In genomic region chr10:59907537-59907917, GRCh38 we compare ENCODE assay signal across 8 cellular contexts. TPM values are rescaled to one million over a fixed set of nuclear protein-coding genes. Genes with fewer than 3 reads are reported as not detected.
DNase-seq lines count a peak whose midpoint lies in the region; ATAC-seq, FAIRE-seq and TF ChIP-seq lines count a peak whose summit lies in the region.

No MANE protein-coding gene starts in this region.

- in situ Hi-C loops in K562 (cut with MboI) = no loop called here

- ATAC-seq in heart left ventricle (no peak), Right ventricle myocardium inferior (no peak), K562 (no peak), upper lobe of right lung (no peak), GM21515 (IDR thresholded peaks at IDR 0.05; ENCODE audit: unreplicated experiment) (no peak), GM18870 (IDR thresholded peaks at IDR 0.05; ENCODE audit: unreplicated experiment) (no peak)

- H3K9me3 ChIP-seq in heart left ventricle = no peaks in the 10 kb centered on the region
- H3K9me3 ChIP-seq in K562 (replicated peaks; ENCODE audit: control insufficient read depth, insufficient read depth, low read depth, low read length) = no peaks in the 10 kb centered on the region
- no peaks in the 10 kb centered on the region for H3K9me3 ChIP-seq in upper lobe of right lung

- peak overlapping the region; percentile 88 for H2AFZ ChIP-seq in K562 (ENCODE audit: low read depth, low read length)

- CTCF ChIA-PET in K562 (lab: Yijun Ruan, JAX; ENCODE audit: low intra/inter-chr PET ratio) = interaction anchor here (0.7 to 2.2 kb wide), 5 partner anchors 43 to 282 kb away, joined by 3 to 8 read pairs (median 5); no protein-coding TSS in a partner anchor

- H3K36me3 ChIP-seq in heart left ventricle = no peaks in the 10 kb centered on the region
- peaks cover 17% of the 10 kb centered on the region; the same call in 1 of the 3 replicates for H3K36me3 ChIP-seq in K562 (ENCODE audit: control insufficient read depth, insufficient read depth, low read length)
- H3K36me3 ChIP-seq in upper lobe of right lung = no peaks in the 10 kb centered on the region

- POLR2A ChIA-PET in K562 (lab: Yijun Ruan, JAX) = interaction anchor here (0.5 to 2.9 kb wide), 7 partner anchors 12 to 406 kb away, joined by 3 to 12 read pairs (median 3); no protein-coding TSS in a partner anchor

- TF ChIP-seq POLR2A in heart left ventricle (IDR thresholded peaks at IDR 0.05) = no peak
- TF ChIP-seq POLR2A in K562 (conservative IDR thresholded peaks at IDR 0.05) = no peak

- H3K27me3 ChIP-seq in heart left ventricle = no peaks in the 10 kb centered on the region
- H3K27me3 ChIP-seq in K562 (ENCODE audit: control insufficient read depth in 2 of 2, insufficient read depth in 2 of 2, low read length in 2 of 2) = no peaks in the 10 kb centered on the region
- no peaks in the 10 kb centered on the region for H3K27me3 ChIP-seq in upper lobe of right lung

- no TSS peak for BruUV-seq in K562 (replicated peaks; lab: Mats Ljungman, UMichigan)

- H3K4me3 ChIP-seq in heart left ventricle (peak overlapping the region in 9 of 12 donors; percentile 76 to 98 (median 93)), K562 (peak overlapping the region; percentile 86; the same call in 1 of the 2 replicates), upper lobe of right lung (peak overlapping the region; percentile 75)

- TF ChIP-seq CTCF in heart left ventricle (IDR thresholded peaks at IDR 0.05) (no peak), K562 (IDR thresholded peaks at IDR 0.05 in 2 of 3, conservative IDR thresholded peaks at IDR 0.05 in 1 of 3; ENCODE audit: insufficient read depth in 2 of 3, low read depth in 1 of 3, low read length in 3 of 3) (no peak), upper lobe of right lung (IDR thresholded peaks at IDR 0.05) (no peak)

- H3K79me2 ChIP-seq in K562 (ENCODE audit: control insufficient read depth, insufficient read depth, low read length) = peaks cover 44% of the 10 kb centered on the region

- DNase-seq in heart left ventricle (no peak), Right ventricle myocardium inferior (ENCODE audit: missing footprints) (no peak), K562 (ENCODE audit: extremely low read depth in 1 of 4, low spot score in 3 of 4) (peak in 1 of 4 experiments; percentile 19), medulla oblongata (ENCODE audit: extremely low spot score) (peak; percentile 36), upper lobe of right lung (no peak)
- no peak for DNase-seq in activated CD4-positive, CD25-positive, alpha-beta regulatory T cell (lab: John Stamatoyannopoulos, UW)

- H3K4me2 ChIP-seq in K562 (ENCODE audit: insufficient read depth, low read length) = peak overlapping the region; percentile 89

- H3K27ac ChIP-seq in heart left ventricle (peak overlapping the region in 11 of 12 donors; percentile 83 to 96 (median 91)), K562 (ENCODE audit: extremely low read depth, low read depth, low read length) (peak overlapping the region; percentile 80), upper lobe of right lung (peak overlapping the region; percentile 93)

- no peaks in the 10 kb centered on the region for H3K9me1 ChIP-seq in K562 (ENCODE audit: control insufficient read depth, insufficient read depth, low read length)

- TF ChIP-seq RAD21 in K562 (CRISPR knock-in tag; conservative IDR thresholded peaks at IDR 0.05 in 1 of 2, IDR thresholded peaks at IDR 0.05 in 1 of 2) = no peak

- H3K4me1 ChIP-seq in heart left ventricle (peaks cover 0 to 52% (median 29%) of the 10 kb centered on the region in 12 donors), K562 (replicated peaks in 1 of 2; ENCODE audit: control insufficient read depth in 2 of 2, insufficient read depth in 2 of 2, low read length in 2 of 2) (peaks cover 19 to 34% of the 10 kb centered on the region in 2 experiments), upper lobe of right lung (peaks cover 36% of the 10 kb centered on the region)

- no peak for FAIRE-seq in K562 (lab: Jason Lieb, UNC)

- intact Hi-C loops in heart left ventricle (cut with DNase I) (loop anchor here in 9 of 10 donors (2.0 to 10.0 kb wide), 7 partner anchors 40 to 283 kb away; no protein-coding TSS in a partner anchor), Right ventricle myocardium inferior (cut with DNase I) (loop anchor here (2.0 to 5.0 kb wide), 3 partner anchors 43 to 280 kb away; no protein-coding TSS in a partner anchor), K562 (cut with micrococcal nuclease) (loop anchor here (2.0 to 5.0 kb wide), 3 partner anchors 77 to 281 kb away; no protein-coding TSS in a partner anchor), upper lobe of right lung (cut with DNase I) (no loop called here)

- TF ChIP-seq EP300 in K562 (IDR thresholded peaks at IDR 0.05; ENCODE audit: low read length) = no peak

- 55 to 71% (median 64%) methylated on average over 2 of the region's 2 CpGs for WGBS in heart left ventricle, 4 donors
- 12% methylated on average over 2 of the region's 2 CpGs for WGBS in K562 (ENCODE audit: insufficient coverage, low coverage, missing lambda C conversion rate)

- H3K9ac ChIP-seq in K562 (ENCODE audit: insufficient read depth in 1 of 2, low read depth in 2 of 2, low read length in 2 of 2) = peak overlapping the region in 1 of 2 experiments; percentile 79; a peak in 2 of 4 replicates

- 0 out of 2 replicates have a peak, but pooled peaks cover 8% of the 10 kb centered on the region for H4K20me1 ChIP-seq in K562 (replicated peaks; ENCODE audit: control insufficient read depth, insufficient read depth, low read length)

TF ChIP-seq in K562, 482 proteins besides CTCF, POLR2A, EP300 and RAD21 (continues in another document):
- TF ChIP-seq CC2D1A (IDR thresholded peaks at IDR 0.05) (no peak), ARID3A (IDR thresholded peaks at IDR 0.05; ENCODE audit: borderline replicate concordance, low read depth, low read length) (no peak), ZBTB26 (CRISPR knock-in tag; IDR thresholded peaks at IDR 0.05) (no peak), ZNF655 (CRISPR knock-in tag; IDR thresholded peaks at IDR 0.05) (no peak), SNRNP70 (optimal IDR thresholded peaks at IDR 0.05; ENCODE audit: low read depth, low read length) (no peak)

RNA-seq across cellular contexts. Expression of gene CCDC6, which starts 1.2 kb away (rescaled TPM):
- total RNA-seq in heart left ventricle = 10 to 100 TPM; 13.8 to 47.1 (median 20.2) TPM
- 10 to 100 TPM in 1 of 2 donors, 1 to 10 TPM in 1; 3.7 to 17.3 TPM for polyA plus RNA-seq in heart left ventricle
- 16.2 TPM for total RNA-seq in Right ventricle myocardium inferior
- 10.1 and 39.9 TPM in 2 replicates for total RNA-seq in K562 (2011; cell fraction: chromatin; rRNA removed; ENCODE audit: low replicate concordance)
- 6.3 and 11.8 TPM in 2 replicates for total RNA-seq in K562 (2011; cell fraction: nucleolus; rRNA removed)
- total RNA-seq in K562 (2011; cell fraction: nucleoplasm; rRNA removed) = 20.5 and 31.5 TPM in 2 replicates
- 13.4 and 15.9 TPM in 2 replicates for total RNA-seq in K562 (2014; rRNA removed)
- total RNA-seq in K562 (2014; rRNA removed; fragmentation: Illumina TruSeq; extraction: Trizol) = 22.6 and 24.1 TPM in 2 replicates
- 20.6 and 20.9 TPM in 2 replicates for total RNA-seq in K562 (2015; rRNA removed; fragmentation: Illumina TruSeq; extraction: Trizol)
- total RNA-seq in K562 (2021) = 41.0 and 42.4 TPM in 2 replicates
- 21.9 and 23.4 TPM in 2 replicates for polyA plus RNA-seq in K562 (2011; rRNA removed)
- 17.6 and 19.3 TPM in 2 replicates for polyA plus RNA-seq in K562 (2011; cell fraction: cytosol; rRNA removed)
- polyA plus RNA-seq in K562 (2011; cell fraction: nucleus; rRNA removed) = 11.8 and 16.6 TPM in 2 replicates
- polyA plus RNA-seq in K562 (2012) = 14.5 and 19.0 TPM in 2 replicates
- 22.7 and 27.8 TPM in 2 replicates for polyA plus RNA-seq in K562 (2014; fragmentation: Illumina TruSeq; extraction: Trizol)
- polyA plus RNA-seq in K562 (2014; fragmentation: Nextera tagmentation; extraction: Ambion mirVana) = 10 to 100 TPM; 10.4 to 12.7 TPM
- polyA plus RNA-seq in K562 (2014; rRNA removed) = 16.0 and 18.4 TPM in 2 replicates
- polyA minus RNA-seq in K562 (2011; rRNA and poly(A)+ RNA removed) = 54.4 and 56.6 TPM in 2 replicates
- 24.9 and 32.8 TPM in 2 replicates for polyA minus RNA-seq in K562 (2011; cell fraction: cytosol; rRNA and poly(A)+ RNA removed)
- polyA minus RNA-seq in K562 (2011; cell fraction: nucleus; rRNA and poly(A)+ RNA removed) = 14.0 and 25.5 TPM in 2 replicates
- 55.7 TPM for total RNA-seq in upper lobe of right lung
